In the genomic region with DNA sequence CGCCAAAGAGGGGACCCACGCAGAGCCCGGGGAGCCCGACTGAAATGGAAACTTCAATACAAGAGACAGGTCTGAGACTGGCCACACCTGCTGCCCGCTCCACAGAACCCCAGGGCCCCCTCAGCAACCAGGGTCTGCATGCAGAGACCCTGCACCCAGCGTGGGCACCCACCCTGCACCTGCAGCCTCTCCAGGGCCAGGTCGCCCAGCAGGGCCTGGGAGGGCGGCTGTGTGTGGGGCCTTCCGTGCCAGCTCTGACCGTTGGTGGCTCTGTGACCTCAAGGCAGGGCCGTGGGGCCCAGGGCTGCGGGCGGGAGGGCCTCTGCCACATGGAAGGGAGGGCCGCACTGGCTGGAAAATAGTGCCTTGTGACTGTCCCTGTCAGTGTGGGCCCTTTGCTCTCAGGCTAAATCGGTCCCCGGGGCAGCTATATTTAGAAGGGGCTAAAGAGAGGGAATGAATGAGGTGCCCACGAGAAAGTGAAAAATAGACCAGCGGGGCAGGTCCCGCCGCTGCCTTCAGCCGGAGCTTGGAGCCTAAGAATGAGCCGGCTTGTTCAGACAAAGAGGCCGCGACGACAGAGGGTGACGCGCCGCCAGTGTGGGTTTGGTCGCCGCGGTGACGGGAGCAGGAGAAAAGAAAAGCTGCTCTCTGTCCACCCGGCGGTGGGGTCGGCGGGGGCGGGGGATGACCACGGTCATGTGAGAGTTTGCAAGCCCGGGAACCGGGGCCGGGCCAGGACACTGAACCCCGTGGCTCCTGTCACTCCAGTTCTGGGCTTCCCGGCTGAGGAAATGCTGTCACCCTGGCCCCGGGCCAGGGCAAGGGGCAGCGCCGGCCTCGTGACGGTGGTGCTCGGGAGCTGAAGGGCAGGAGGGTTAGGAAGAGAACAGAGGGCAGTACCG, we compare ENCODE assay signal across 1 cellular context.
TF ChIP-seq lines count a peak whose summit lies in the region.

No MANE protein-coding gene starts in this region.

TF ChIP-seq in HepG2, 621 proteins besides CTCF, POLR2A, EP300 and RAD21 (continued from another document and continues in another):
- TF ChIP-seq, protein P1, sequence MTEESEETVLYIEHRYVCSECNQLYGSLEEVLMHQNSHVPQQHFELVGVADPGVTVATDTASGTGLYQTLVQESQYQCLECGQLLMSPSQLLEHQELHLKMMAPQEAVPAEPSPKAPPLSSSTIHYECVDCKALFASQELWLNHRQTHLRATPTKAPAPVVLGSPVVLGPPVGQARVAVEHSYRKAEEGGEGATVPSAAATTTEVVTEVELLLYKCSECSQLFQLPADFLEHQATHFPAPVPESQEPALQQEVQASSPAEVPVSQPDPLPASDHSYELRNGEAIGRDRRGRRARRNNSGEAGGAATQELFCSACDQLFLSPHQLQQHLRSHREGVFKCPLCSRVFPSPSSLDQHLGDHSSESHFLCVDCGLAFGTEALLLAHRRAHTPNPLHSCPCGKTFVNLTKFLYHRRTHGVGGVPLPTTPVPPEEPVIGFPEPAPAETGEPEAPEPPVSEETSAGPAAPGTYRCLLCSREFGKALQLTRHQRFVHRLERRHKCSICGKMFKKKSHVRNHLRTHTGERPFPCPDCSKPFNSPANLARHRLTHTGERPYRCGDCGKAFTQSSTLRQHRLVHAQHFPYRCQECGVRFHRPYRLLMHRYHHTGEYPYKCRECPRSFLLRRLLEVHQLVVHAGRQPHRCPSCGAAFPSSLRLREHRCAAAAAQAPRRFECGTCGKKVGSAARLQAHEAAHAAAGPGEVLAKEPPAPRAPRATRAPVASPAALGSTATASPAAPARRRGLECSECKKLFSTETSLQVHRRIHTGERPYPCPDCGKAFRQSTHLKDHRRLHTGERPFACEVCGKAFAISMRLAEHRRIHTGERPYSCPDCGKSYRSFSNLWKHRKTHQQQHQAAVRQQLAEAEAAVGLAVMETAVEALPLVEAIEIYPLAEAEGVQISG (CRISPR knock-in tag; IDR thresholded peaks at IDR 0.05): peak; percentile 61
- TF ChIP-seq CREB1 (IDR thresholded peaks at IDR 0.05) (peak; percentile 86), CREB1 (CRISPR knock-in tag; IDR thresholded peaks at IDR 0.05) (peak; percentile 39; the same call in 1 of the 2 replicates), ZNF790 (CRISPR knock-in tag; IDR thresholded peaks at IDR 0.05; ENCODE audit: borderline replicate concordance) (peak; percentile 38; the same call in 1 of the 2 replicates), ZNF264 (CRISPR knock-in tag; IDR thresholded peaks at IDR 0.05) (peak; percentile 62; the same call in 1 of the 2 replicates), KMT2A (CRISPR knock-in tag; IDR thresholded peaks at IDR 0.05) (peak; percentile 56), ZNF230 (CRISPR knock-in tag; IDR thresholded peaks at IDR 0.05) (0 out of 2 replicates have a peak, but pooled peaks have one; percentile 37), MAZ (IDR thresholded peaks at IDR 0.05; ENCODE audit: borderline replicate concordance, low read depth, low read length) (peak; percentile 79), MAZ (CRISPR knock-in tag; IDR thresholded peaks at IDR 0.05; ENCODE audit: low read depth) (peak; percentile 29; the same call in 1 of the 2 replicates), ZFY (CRISPR knock-in tag; IDR thresholded peaks at IDR 0.05) (peak; percentile 90), FOXP1 (IDR thresholded peaks at IDR 0.05) (no peak), FOXP1 (CRISPR knock-in tag; IDR thresholded peaks at IDR 0.05) (0 out of 2 replicates have a peak, but pooled peaks have one; percentile 38), KDM1A (CRISPR knock-in tag; IDR thresholded peaks at IDR 0.05) (no peak), CEBPB (IDR thresholded peaks at IDR 0.05; ENCODE audit: borderline replicate concordance, low read depth, low read length) (peak; percentile 32; the same call in 1 of the 2 replicates), DNMT3B (CRISPR knock-in tag; conservative IDR thresholded peaks at IDR 0.05) (peak; percentile 36; the same call in 1 of the 2 replicates), SRSF4 (IDR thresholded peaks at IDR 0.05; ENCODE audit: low read depth, low read length, poor library complexity, severe bottlenecking) (no peak)
- TF ChIP-seq, protein P2, sequence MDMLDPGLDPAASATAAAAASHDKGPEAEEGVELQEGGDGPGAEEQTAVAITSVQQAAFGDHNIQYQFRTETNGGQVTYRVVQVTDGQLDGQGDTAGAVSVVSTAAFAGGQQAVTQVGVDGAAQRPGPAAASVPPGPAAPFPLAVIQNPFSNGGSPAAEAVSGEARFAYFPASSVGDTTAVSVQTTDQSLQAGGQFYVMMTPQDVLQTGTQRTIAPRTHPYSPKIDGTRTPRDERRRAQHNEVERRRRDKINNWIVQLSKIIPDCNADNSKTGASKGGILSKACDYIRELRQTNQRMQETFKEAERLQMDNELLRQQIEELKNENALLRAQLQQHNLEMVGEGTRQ (IDR thresholded peaks at IDR 0.05; ENCODE audit: low read depth, low read length): 0 out of 2 replicates have a peak, but pooled peaks have one; percentile 20
- TF ChIP-seq, protein P2 (CRISPR knock-in tag; IDR thresholded peaks at IDR 0.05; ENCODE audit: borderline replicate concordance): peak; percentile 55; the same call in 1 of the 2 replicates
- TF ChIP-seq, protein P3, sequence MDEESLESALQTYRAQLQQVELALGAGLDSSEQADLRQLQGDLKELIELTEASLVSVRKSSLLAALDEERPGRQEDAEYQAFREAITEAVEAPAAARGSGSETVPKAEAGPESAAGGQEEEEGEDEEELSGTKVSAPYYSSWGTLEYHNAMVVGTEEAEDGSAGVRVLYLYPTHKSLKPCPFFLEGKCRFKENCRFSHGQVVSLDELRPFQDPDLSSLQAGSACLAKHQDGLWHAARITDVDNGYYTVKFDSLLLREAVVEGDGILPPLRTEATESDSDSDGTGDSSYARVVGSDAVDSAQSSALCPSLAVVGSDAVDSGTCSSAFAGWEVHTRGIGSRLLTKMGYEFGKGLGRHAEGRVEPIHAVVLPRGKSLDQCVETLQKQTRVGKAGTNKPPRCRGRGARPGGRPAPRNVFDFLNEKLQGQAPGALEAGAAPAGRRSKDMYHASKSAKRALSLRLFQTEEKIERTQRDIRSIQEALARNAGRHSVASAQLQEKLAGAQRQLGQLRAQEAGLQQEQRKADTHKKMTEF (CRISPR knock-in tag; IDR thresholded peaks at IDR 0.05): peak; percentile 80; the same call in 1 of the 2 replicates
- TF ChIP-seq, protein P4, sequence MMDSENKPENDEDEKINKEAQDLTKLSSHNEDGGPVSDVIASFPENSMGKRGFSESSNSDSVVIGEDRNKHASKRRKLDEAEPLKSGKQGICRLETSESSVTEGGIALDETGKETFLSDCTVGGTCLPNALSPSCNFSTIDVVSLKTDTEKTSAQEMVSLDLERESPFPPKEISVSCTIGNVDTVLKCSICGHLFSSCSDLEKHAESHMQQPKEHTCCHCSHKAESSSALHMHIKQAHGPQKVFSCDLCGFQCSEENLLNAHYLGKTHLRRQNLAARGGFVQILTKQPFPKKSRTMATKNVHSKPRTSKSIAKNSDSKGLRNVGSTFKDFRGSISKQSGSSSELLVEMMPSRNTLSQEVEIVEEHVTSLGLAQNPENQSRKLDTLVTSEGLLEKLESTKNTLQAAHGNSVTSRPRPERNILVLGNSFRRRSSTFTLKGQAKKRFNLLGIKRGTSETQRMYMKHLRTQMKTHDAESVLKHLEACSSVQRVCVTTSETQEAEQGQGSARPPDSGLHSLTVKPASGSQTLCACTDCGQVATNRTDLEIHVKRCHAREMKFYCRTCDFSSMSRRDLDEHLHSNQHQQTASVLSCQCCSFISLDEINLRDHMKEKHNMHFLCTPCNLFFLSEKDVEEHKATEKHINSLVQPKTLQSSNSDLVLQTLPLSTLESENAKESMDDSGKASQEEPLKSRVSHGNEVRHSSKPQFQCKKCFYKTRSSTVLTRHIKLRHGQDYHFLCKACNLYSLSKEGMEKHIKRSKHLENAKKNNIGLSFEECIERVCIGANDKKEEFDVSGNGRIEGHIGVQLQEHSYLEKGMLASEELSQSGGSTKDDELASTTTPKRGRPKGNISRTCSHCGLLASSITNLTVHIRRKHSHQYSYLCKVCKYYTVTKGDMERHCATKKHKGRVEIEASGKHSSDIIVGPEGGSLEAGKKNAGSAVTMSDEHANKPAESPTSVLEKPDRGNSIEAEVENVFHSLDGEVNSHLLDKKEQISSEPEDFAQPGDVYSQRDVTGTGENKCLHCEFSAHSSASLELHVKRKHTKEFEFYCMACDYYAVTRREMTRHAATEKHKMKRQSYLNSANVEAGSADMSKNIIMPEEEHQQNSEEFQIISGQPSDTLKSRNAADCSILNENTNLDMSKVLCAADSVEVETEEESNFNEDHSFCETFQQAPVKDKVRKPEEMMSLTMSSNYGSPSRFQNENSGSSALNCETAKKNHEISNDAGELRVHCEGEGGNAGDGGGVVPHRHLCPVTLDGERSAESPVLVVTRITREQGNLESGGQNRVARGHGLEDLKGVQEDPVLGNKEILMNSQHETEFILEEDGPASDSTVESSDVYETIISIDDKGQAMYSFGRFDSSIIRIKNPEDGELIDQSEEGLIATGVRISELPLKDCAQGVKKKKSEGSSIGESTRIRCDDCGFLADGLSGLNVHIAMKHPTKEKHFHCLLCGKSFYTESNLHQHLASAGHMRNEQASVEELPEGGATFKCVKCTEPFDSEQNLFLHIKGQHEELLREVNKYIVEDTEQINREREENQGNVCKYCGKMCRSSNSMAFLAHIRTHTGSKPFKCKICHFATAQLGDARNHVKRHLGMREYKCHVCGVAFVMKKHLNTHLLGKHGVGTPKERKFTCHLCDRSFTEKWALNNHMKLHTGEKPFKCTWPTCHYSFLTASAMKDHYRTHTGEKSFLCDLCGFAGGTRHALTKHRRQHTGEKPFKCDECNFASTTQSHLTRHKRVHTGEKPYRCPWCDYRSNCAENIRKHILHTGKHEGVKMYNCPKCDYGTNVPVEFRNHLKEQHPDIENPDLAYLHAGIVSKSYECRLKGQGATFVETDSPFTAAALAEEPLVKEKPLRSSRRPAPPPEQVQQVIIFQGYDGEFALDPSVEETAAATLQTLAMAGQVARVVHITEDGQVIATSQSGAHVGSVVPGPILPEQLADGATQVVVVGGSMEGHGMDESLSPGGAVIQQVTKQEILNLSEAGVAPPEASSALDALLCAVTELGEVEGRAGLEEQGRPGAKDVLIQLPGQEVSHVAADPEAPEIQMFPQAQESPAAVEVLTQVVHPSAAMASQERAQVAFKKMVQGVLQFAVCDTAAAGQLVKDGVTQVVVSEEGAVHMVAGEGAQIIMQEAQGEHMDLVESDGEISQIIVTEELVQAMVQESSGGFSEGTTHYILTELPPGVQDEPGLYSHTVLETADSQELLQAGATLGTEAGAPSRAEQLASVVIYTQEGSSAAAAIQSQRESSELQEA (CRISPR knock-in tag; IDR thresholded peaks at IDR 0.05; ENCODE audit: not compliant biosample characterization): peak; percentile 50
- TF ChIP-seq, protein P5, sequence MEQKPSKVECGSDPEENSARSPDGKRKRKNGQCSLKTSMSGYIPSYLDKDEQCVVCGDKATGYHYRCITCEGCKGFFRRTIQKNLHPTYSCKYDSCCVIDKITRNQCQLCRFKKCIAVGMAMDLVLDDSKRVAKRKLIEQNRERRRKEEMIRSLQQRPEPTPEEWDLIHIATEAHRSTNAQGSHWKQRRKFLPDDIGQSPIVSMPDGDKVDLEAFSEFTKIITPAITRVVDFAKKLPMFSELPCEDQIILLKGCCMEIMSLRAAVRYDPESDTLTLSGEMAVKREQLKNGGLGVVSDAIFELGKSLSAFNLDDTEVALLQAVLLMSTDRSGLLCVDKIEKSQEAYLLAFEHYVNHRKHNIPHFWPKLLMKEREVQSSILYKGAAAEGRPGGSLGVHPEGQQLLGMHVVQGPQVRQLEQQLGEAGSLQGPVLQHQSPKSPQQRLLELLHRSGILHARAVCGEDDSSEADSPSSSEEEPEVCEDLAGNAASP (CRISPR knock-in tag; IDR thresholded peaks at IDR 0.05; ENCODE audit: borderline replicate concordance): peak; percentile 62; the same call in 1 of the 2 replicates
- TF ChIP-seq, protein P6, sequence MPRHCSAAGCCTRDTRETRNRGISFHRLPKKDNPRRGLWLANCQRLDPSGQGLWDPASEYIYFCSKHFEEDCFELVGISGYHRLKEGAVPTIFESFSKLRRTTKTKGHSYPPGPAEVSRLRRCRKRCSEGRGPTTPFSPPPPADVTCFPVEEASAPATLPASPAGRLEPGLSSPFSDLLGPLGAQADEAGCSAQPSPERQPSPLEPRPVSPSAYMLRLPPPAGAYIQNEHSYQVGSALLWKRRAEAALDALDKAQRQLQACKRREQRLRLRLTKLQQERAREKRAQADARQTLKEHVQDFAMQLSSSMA (CRISPR knock-in tag; IDR thresholded peaks at IDR 0.05): no peak
- TF ChIP-seq, protein P7, sequence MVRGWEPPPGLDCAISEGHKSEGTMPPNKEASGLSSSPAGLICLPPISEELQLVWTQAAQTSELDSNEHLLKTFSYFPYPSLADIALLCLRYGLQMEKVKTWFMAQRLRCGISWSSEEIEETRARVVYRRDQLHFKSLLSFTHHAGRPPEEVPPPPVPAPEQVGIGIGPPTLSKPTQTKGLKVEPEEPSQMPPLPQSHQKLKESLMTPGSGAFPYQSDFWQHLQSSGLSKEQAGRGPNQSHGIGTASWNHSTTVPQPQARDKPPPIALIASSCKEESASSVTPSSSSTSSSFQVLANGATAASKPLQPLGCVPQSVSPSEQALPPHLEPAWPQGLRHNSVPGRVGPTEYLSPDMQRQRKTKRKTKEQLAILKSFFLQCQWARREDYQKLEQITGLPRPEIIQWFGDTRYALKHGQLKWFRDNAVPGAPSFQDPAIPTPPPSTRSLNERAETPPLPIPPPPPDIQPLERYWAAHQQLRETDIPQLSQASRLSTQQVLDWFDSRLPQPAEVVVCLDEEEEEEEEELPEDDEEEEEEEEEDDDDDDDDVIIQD (CRISPR knock-in tag; IDR thresholded peaks at IDR 0.05; ENCODE audit: low read depth): no peak; the same call in 1 of the 2 replicates
- TF ChIP-seq, protein P8, sequence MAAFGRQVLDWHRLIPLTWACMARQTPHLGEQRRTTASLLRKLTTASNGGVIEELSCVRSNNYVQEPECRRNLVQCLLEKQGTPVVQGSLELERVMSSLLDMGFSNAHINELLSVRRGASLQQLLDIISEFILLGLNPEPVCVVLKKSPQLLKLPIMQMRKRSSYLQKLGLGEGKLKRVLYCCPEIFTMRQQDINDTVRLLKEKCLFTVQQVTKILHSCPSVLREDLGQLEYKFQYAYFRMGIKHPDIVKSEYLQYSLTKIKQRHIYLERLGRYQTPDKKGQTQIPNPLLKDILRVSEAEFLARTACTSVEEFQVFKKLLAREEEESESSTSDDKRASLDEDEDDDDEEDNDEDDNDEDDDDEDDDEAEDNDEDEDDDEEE (CRISPR knock-in tag; IDR thresholded peaks at IDR 0.05): peak; percentile 85; the same call in 1 of the 2 replicates
- TF ChIP-seq, protein P9, sequence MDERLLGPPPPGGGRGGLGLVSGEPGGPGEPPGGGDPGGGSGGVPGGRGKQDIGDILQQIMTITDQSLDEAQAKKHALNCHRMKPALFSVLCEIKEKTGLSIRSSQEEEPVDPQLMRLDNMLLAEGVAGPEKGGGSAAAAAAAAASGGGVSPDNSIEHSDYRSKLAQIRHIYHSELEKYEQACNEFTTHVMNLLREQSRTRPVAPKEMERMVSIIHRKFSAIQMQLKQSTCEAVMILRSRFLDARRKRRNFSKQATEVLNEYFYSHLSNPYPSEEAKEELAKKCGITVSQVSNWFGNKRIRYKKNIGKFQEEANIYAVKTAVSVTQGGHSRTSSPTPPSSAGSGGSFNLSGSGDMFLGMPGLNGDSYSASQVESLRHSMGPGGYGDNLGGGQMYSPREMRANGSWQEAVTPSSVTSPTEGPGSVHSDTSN (CRISPR knock-in tag; IDR thresholded peaks at IDR 0.05): peak; percentile 50; the same call in 1 of the 2 replicates
